Comparison of ENCODE assay signal across 23 cellular contexts in the genomic region with DNA sequence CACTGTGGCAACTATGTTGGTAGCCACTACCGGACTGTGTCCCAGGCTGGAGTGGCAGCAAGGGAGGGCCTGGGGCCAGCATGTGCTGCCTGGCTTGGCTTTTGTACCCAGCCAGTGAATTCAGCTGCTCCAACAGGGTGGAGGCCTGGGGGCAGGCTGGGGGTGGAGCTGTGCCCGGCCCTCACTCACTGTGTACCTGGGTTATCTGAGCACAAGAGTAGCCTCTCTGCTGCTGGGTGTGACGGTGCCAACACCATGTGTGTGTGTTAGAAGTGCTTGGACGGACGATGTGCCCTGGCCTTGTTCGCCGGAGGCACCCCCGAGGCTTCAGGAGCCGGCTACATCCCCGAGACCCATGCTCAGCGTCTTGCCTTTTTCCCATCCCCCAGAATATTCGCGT. TPM values are rescaled to one million over a fixed set of nuclear protein-coding genes. Genes with fewer than 3 reads are reported as not detected.
A peak's percentile ranks its signal among the peaks of the same experiment; 100 is the strongest.
DNase-seq lines count a peak whose midpoint lies in the region; ATAC-seq and TF ChIP-seq lines count a peak whose summit lies in the region.
"Had no signal": no experiment of that assay in that cellular context is flagged by ENCODE, and none has a peak within 500 bp of the region (broad histone marks: within the 10 kb centered on the region; RNA-seq: fewer than 3 reads in every experiment).

No MANE protein-coding gene starts in this region.

- no peaks in the 10 kb centered on the region for H3K36me3 Mint-ChIP-seq in endodermal cell (ENCODE audit: low read depth)
- no peaks in the 10 kb centered on the region for H3K36me3 Mint-ChIP-seq in stimulated activated memory B cell treated with anti-CD40 and anti-IgM and Interleukin-4, amounts not matched to agents 10 μg/mL and 1 μg/mL and 100 μg/mL, for 72 hours

- peak overlapping the region; percentile 11 for H3K9ac ChIP-seq in endodermal cell (ENCODE audit: extremely low read depth, low read length, poor library complexity, severe bottlenecking)

- H3K27ac Mint-ChIP-seq in endodermal cell, result no peak overlapping the region
- H3K27ac Mint-ChIP-seq in stimulated activated memory B cell treated with anti-CD40 and anti-IgM and Interleukin-4, amounts not matched to agents 10 μg/mL and 1 μg/mL and 100 μg/mL, for 72 hours, result peak overlapping the region; percentile 48

- H3K27me3 Mint-ChIP-seq in endodermal cell (ENCODE audit: insufficient read depth), result no peaks in the 10 kb centered on the region
- no peaks in the 10 kb centered on the region for H3K27me3 Mint-ChIP-seq in stimulated activated memory B cell treated with anti-CD40 and anti-IgM and Interleukin-4, amounts not matched to agents 10 μg/mL and 1 μg/mL and 100 μg/mL, for 72 hours
- H3K27me3 Mint-ChIP-seq: CD4-positive, alpha-beta T cell had no signal

- no peak overlapping the region for H3K4me3 Mint-ChIP-seq in endodermal cell
- H3K4me3 Mint-ChIP-seq in stimulated activated memory B cell treated with anti-CD40 and anti-IgM and Interleukin-4, amounts not matched to agents 10 μg/mL and 1 μg/mL and 100 μg/mL, for 72 hours, result no peak overlapping the region
- H3K4me3 Mint-ChIP-seq: CD4-positive, alpha-beta T cell had no signal

- no peak for DNase-seq in Right ventricle myocardium inferior (ENCODE audit: missing footprints)
- no peak for DNase-seq in cardiac septum (ENCODE audit: low spot score)
- DNase-seq in endodermal cell, result peak; percentile 38
- no peak for DNase-seq in left lung
- no peak for DNase-seq in coronary artery (ENCODE audit: low spot score)
- no peak for DNase-seq in activated CD4-positive, alpha-beta T cell treated with anti-CD3 and anti-CD28 coated beads for 1 hour
- DNase-seq: ACHN; CD4-positive, alpha-beta T cell; HCEC 1CT; IMR-90; KG1; MG63; NCI-H2029; NCI-H446; NCI-H524 treated with DMSO at 0.1 percent for 48 hours; NCI-H774; RPMI8226; SIG-M5 had no signal

- H3K36me3 ChIP-seq in endodermal cell (ENCODE audit: control insufficient read depth, insufficient read depth, low read length) (no peaks in the 10 kb centered on the region), left lung (no peaks in the 10 kb centered on the region)
- H3K36me3 ChIP-seq: MG63 had no signal

- TF ChIP-seq CTCF in endodermal cell (conservative IDR thresholded peaks at IDR 0.05) (no peak), left lung (IDR thresholded peaks at IDR 0.05) (no peak), coronary artery (IDR thresholded peaks at IDR 0.05) (no peak)

- H3K27ac ChIP-seq in endodermal cell (ENCODE audit: low read depth, low read length) (no peak overlapping the region), left lung (no peak overlapping the region), coronary artery (no peak overlapping the region)
- H3K27ac ChIP-seq: 22Rv1, SK-N-MC had no signal

- 89% methylated on average over 10 to 13 of the region's 13 CpGs for WGBS in endodermal cell (ENCODE audit: insufficient coverage in 1 of 2, insufficient read length in 1 of 2), 2 experiments

- peaks cover 8% of the 10 kb centered on the region for H3K4me1 Mint-ChIP-seq in endodermal cell
- peaks cover 15% of the 10 kb centered on the region for H3K4me1 Mint-ChIP-seq in stimulated activated memory B cell treated with anti-CD40 and anti-IgM and Interleukin-4, amounts not matched to agents 10 μg/mL and 1 μg/mL and 100 μg/mL, for 72 hours

- H3K27me3 ChIP-seq in endodermal cell (ENCODE audit: control insufficient read depth, insufficient read depth, low read length, poor library complexity, severe bottlenecking), result no peaks in the 10 kb centered on the region
- no peaks in the 10 kb centered on the region for H3K27me3 ChIP-seq in left lung
- H3K27me3 ChIP-seq: MG63 had no signal

- intact Hi-C loops in Right ventricle myocardium inferior (cut with DNase I) (no loop called here), cardiac septum (cut with DNase I) (loop anchor here (10.0 kb wide), 1 partner anchor 97 kb away; the partner anchor contains the start of genes BPIFB2 and SUN5), left lung (cut with DNase I) (loop anchor here in 1 of 2 donors (10.0 kb wide), 1 partner anchor 387 kb away; no protein-coding TSS in a partner anchor)

- H3K9me3 ChIP-seq in endodermal cell (ENCODE audit: control insufficient read depth, low read length) (no peaks in the 10 kb centered on the region), left lung (no peaks in the 10 kb centered on the region)
- H3K9me3 ChIP-seq: MG63 had no signal

- peaks cover 3% of the 10 kb centered on the region for H3K4me1 ChIP-seq in endodermal cell (ENCODE audit: control insufficient read depth, insufficient read depth, low read length)
- no peaks in the 10 kb centered on the region for H3K4me1 ChIP-seq in left lung

- no peak overlapping the region for H3K4me3 ChIP-seq in endodermal cell (ENCODE audit: low read length)
- no peak overlapping the region for H3K4me3 ChIP-seq in left lung
- H3K4me3 ChIP-seq in coronary artery, result no peak overlapping the region
- H3K4me3 ChIP-seq: MG63, SK-N-MC had no signal

- ATAC-seq in Right ventricle myocardium inferior, result peak; percentile 30
- ATAC-seq in left lung, result peak; percentile 14
- ATAC-seq in stimulated activated memory B cell treated with anti-CD40 and anti-IgM and Interleukin-4, amounts not matched to agents 10 μg/mL and 1 μg/mL and 100 μg/mL, for 72 hours, result no peak
- ATAC-seq in GM19023 (IDR thresholded peaks at IDR 0.05; ENCODE audit: unreplicated experiment), result no peak

- no peaks in the 10 kb centered on the region for H3K9me3 Mint-ChIP-seq in endodermal cell
- no peaks in the 10 kb centered on the region for H3K9me3 Mint-ChIP-seq in stimulated activated memory B cell treated with anti-CD40 and anti-IgM and Interleukin-4, amounts not matched to agents 10 μg/mL and 1 μg/mL and 100 μg/mL, for 72 hours
- H3K9me3 Mint-ChIP-seq: CD4-positive, alpha-beta T cell had no signal

RNA-seq across cellular contexts. Expression of gene EFCAB8, which starts 49.2 kb away (rescaled TPM):
- total RNA-seq in Right ventricle myocardium inferior (0.43 TPM), cardiac septum (not detected), endodermal cell (1 to 10 TPM in 1 of 2 donors, under 1 TPM in 1; 0.44 to 1.0 TPM), left lung (1 to 10 TPM in 1 of 2 donors, under 1 TPM in 1; 0.35 to 1.0 TPM)
- polyA plus RNA-seq in endodermal cell (2013, experiment 1 of 2), result 0.11 TPM
- polyA plus RNA-seq in endodermal cell (2013, experiment 2 of 2), result 0.17 TPM
- total RNA-seq: IMR-90 had no signal
- polyA plus RNA-seq: BJ, IMR-90 had no signal

Comparison
In these comparisons a context has a peak if more than half of its experiments do, and no peak if none do; other contexts are left out.
1. ATAC-seq: peak in Right ventricle myocardium inferior (single experiment) and left lung (single experiment); none in stimulated activated memory B cell treated with anti-CD40 and anti-IgM and Interleukin-4, amounts not matched to agents 10 μg/mL and 1 μg/mL and 100 μg/mL, for 72 hours (single experiment) and GM19023 (single experiment).